In genomic region chr17:45672301-45672700, GRCh38 we compare ENCODE assay signal across 23 cellular contexts.
DNase-seq lines count a peak whose midpoint lies in the region; TF ChIP-seq lines count a peak whose summit lies in the region.
"Had no signal": no experiment of that assay in that cellular context is flagged by ENCODE, and none has a peak within 500 bp of the region (broad histone marks: within the 10 kb centered on the region; RNA-seq: fewer than 3 reads in every experiment).

No MANE protein-coding gene starts in this region.

- peak; percentile 67 for DNase-seq in NCI-H748 (lab: John Stamatoyannopoulos, UW; ENCODE audit: unreplicated experiment)
- DNase-seq in NCI-H748 treated with DMSO at 0.1 percent for 48 hours (lab: John Stamatoyannopoulos, UW) = no peak
- DNase-seq in NCI-H2029 (lab: John Stamatoyannopoulos, UW) = peak; percentile 97
- peak; percentile 88 for DNase-seq in NCI-H774 (lab: John Stamatoyannopoulos, UW)
- DNase-seq in testis = peak; percentile 70
- no peak for DNase-seq in activated gamma-delta T cell treated with Interleukin-2 at 50 U/mL for 16 hours
- DNase-seq in activated CD8-positive, alpha-beta memory T cell treated with anti-CD3 and anti-CD28 coated beads, Interleukin-2, amount 50 U/mL, for 48 hours = no peak
- no peak for DNase-seq in hepatic stellate cell (ENCODE audit: low spot score)
- DNase-seq: activated CD8-positive, alpha-beta T cell treated with anti-CD3 and anti-CD28 coated beads, Interleukin-2, amount 10 ng/mL, durations not matched to agents 7 days and 5 days; activated gamma-delta T cell; activated naive CD8-positive, alpha-beta T cell treated with anti-CD3 and anti-CD28 coated beads, Interleukin-2, amount 50 U/mL, for 24 hours; AML-193; CD4-positive, alpha-beta T cell; foreskin keratinocyte; left colon; MM.1S; NCI-H524; pancreas had no signal

- H3K9me3 ChIP-seq in testis = no peaks in the 10 kb centered on the region
- H3K9me3 ChIP-seq: A549, pancreas had no signal

- WGBS in testis, 2 donors = 52 to 67% methylated on average over 13 to 15 of the region's 16 CpGs

- H3K36me3 ChIP-seq in testis (ENCODE audit: low read depth, missing control alignments) = no peaks in the 10 kb centered on the region
- H3K36me3 ChIP-seq: esophagus muscularis mucosa, pancreas, tibial nerve had no signal

- no peaks in the 10 kb centered on the region for H3K27me3 ChIP-seq in testis
- H3K27me3 ChIP-seq: foreskin keratinocyte, pancreas, tibial nerve had no signal

- no peak for TF ChIP-seq POLR2A in testis (IDR thresholded peaks at IDR 0.05)

- TF ChIP-seq CTCF in testis (IDR thresholded peaks at IDR 0.05) = no peak

- no peak overlapping the region for H3K27ac ChIP-seq in testis
- H3K27ac ChIP-seq: A549, esophagus muscularis mucosa, foreskin keratinocyte, KMS-11, pancreas, tibial nerve had no signal

- intact Hi-C loops in testis (cut with DNase I; ENCODE audit: low total_unique reads) = no loop called here

- no peak overlapping the region for H3K4me3 ChIP-seq in testis
- H3K4me3 ChIP-seq: A549, esophagus muscularis mucosa, pancreas, smooth muscle cell, tibial nerve had no signal

- H3K4me1 ChIP-seq in testis = no peaks in the 10 kb centered on the region
- H3K4me1 ChIP-seq: A549, esophagus muscularis mucosa, foreskin keratinocyte, pancreas, tibial nerve had no signal

Comparison
In these comparisons a context has a peak if more than half of its experiments do, and no peak if none do; other contexts are left out.
1. DNase-seq: peak in NCI-H748 (single experiment), NCI-H2029 (single experiment), NCI-H774 (single experiment) and testis (single experiment); none in NCI-H748 treated with DMSO at 0.1 percent for 48 hours (single experiment), activated gamma-delta T cell treated with Interleukin-2 at 50 U/mL for 16 hours (single experiment), activated CD8-positive, alpha-beta memory T cell treated with anti-CD3 and anti-CD28 coated beads, Interleukin-2, amount 50 U/mL, for 48 hours (single experiment) and hepatic stellate cell (single experiment).